1 cellular context compared by ENCODE assay signal in the genomic region with DNA sequence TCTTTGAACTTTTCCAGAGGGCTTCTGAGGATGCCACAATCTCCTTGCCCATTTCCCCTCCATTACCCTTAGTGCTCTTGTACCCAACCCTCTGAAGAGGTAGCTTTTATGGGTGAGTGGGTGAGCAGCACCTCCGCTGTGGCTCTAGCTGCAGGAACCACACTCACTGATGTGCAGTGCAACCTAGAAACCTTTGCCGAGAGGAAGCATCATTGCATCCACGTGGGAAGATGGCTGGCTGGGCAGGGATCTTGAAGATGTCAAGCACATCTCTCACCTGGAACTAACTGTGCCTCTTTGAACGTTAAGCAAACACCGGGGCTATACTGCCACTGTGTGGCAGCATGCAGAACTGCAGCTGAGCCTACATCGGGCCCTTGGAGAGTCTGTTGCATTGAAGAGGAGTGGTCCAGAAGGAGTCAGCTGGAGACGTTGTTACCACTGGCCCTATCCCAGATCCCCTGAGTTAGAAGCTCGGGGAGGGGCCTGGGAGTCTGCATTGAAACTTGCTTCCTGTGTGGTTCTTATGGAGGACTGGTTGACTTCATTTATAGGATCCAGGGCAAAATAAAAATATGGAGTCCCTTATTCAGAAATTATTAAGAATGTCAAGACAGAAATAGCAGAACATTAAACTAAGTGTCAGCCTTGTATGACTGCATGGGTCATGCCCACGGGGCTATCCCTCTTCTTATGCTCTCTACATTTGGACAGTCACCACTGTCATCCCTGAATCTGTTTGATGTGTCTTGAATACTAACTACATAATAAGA.
TF ChIP-seq lines count a peak whose summit lies in the region.

No MANE protein-coding gene starts in this region.

TF ChIP-seq in HepG2, 621 proteins besides CTCF, POLR2A, EP300 and RAD21 (continues in another document):
- TF ChIP-seq SOX6 (IDR thresholded peaks at IDR 0.05) (no peak), SOX6 (CRISPR knock-in tag; IDR thresholded peaks at IDR 0.05) (0 out of 2 replicates have a peak, but pooled peaks have one; percentile 13), ZNF331 (CRISPR knock-in tag; IDR thresholded peaks at IDR 0.05) (peak; percentile 52; the same call in 1 of the 2 replicates), SIX1 (CRISPR knock-in tag; IDR thresholded peaks at IDR 0.05; ENCODE audit: borderline replicate concordance) (no peak), RARG (CRISPR knock-in tag; IDR thresholded peaks at IDR 0.05; ENCODE audit: low read depth) (no peak), ZNF10 (CRISPR knock-in tag; IDR thresholded peaks at IDR 0.05; ENCODE audit: borderline replicate concordance, low read depth) (no peak), ZNF260 (CRISPR knock-in tag; IDR thresholded peaks at IDR 0.05; ENCODE audit: borderline replicate concordance, low read depth) (no peak), KMT2A (CRISPR knock-in tag; IDR thresholded peaks at IDR 0.05) (no peak), GTF2F1 (IDR thresholded peaks at IDR 0.05; ENCODE audit: low read length) (no peak), CBX2 (IDR thresholded peaks at IDR 0.05; ENCODE audit: low read depth, low read length) (no peak), CBX2 (CRISPR knock-in tag; IDR thresholded peaks at IDR 0.05; ENCODE audit: low read depth) (no peak), SP1 (IDR thresholded peaks at IDR 0.05) (no peak), SP1 (CRISPR knock-in tag; IDR thresholded peaks at IDR 0.05) (no peak), CHCHD3 (CRISPR knock-in tag; IDR thresholded peaks at IDR 0.05) (no peak), TSC22D2 (CRISPR knock-in tag; IDR thresholded peaks at IDR 0.05; ENCODE audit: borderline replicate concordance) (0 out of 2 replicates have a peak, but pooled peaks have one; percentile 75), HOXD1 (CRISPR knock-in tag; IDR thresholded peaks at IDR 0.05) (0 out of 2 replicates have a peak, but pooled peaks have one; percentile 40), KAT7 (CRISPR knock-in tag; IDR thresholded peaks at IDR 0.05; ENCODE audit: borderline replicate concordance) (no peak), HNRNPK (IDR thresholded peaks at IDR 0.05; ENCODE audit: low read depth, low read length, poor library complexity, severe bottlenecking) (no peak), ZNF20 (CRISPR knock-in tag; IDR thresholded peaks at IDR 0.05) (no peak), CREB1 (IDR thresholded peaks at IDR 0.05) (no peak), CREB1 (CRISPR knock-in tag; IDR thresholded peaks at IDR 0.05) (no peak), SNAI1 (CRISPR knock-in tag; IDR thresholded peaks at IDR 0.05; ENCODE audit: borderline replicate concordance) (no peak), HDAC2 (CRISPR knock-in tag; IDR thresholded peaks at IDR 0.05) (no peak), ZNF264 (CRISPR knock-in tag; IDR thresholded peaks at IDR 0.05) (peak; percentile 65; the same call in 1 of the 2 replicates), ZFP90 (CRISPR knock-in tag; IDR thresholded peaks at IDR 0.05; ENCODE audit: borderline replicate concordance) (0 out of 2 replicates have a peak, but pooled peaks have one; percentile 17), NCOR1 (IDR thresholded peaks at IDR 0.05; ENCODE audit: borderline replicate concordance, low read length) (no peak), ZNF484 (CRISPR knock-in tag; IDR thresholded peaks at IDR 0.05; ENCODE audit: borderline replicate concordance, low read depth) (no peak), KDM2A (CRISPR knock-in tag; IDR thresholded peaks at IDR 0.05; ENCODE audit: borderline replicate concordance, low read depth) (peak; percentile 82), KLF6 (CRISPR knock-in tag; IDR thresholded peaks at IDR 0.05) (peak; percentile 36; the same call in 1 of the 2 replicates), TBP (CRISPR knock-in tag; IDR thresholded peaks at IDR 0.05) (no peak), ZSCAN12 (CRISPR knock-in tag; IDR thresholded peaks at IDR 0.05) (no peak), TP53 (CRISPR knock-in tag; conservative IDR thresholded peaks at IDR 0.05) (no peak), ARNT (IDR thresholded peaks at IDR 0.05) (no peak), RXRB (CRISPR knock-in tag; IDR thresholded peaks at IDR 0.05; ENCODE audit: borderline replicate concordance) (0 out of 2 replicates have a peak, but pooled peaks have one; percentile 33), TRIM24 (CRISPR knock-in tag; IDR thresholded peaks at IDR 0.05) (no peak), ZNF33B (CRISPR knock-in tag; IDR thresholded peaks at IDR 0.05) (no peak), MAFG (CRISPR knock-in tag; IDR thresholded peaks at IDR 0.05) (no peak), JUND (CRISPR knock-in tag; IDR thresholded peaks at IDR 0.05) (no peak), FOXJ3 (CRISPR knock-in tag; IDR thresholded peaks at IDR 0.05; ENCODE audit: borderline replicate concordance) (0 out of 2 replicates have a peak, but pooled peaks have one; percentile 21), HIVEP1 (CRISPR knock-in tag; IDR thresholded peaks at IDR 0.05) (0 out of 2 replicates have a peak, but pooled peaks have one; percentile 47), REPIN1 (CRISPR knock-in tag; IDR thresholded peaks at IDR 0.05; ENCODE audit: borderline replicate concordance, low read depth) (peak; percentile 38; the same call in 1 of the 2 replicates), SIN3B (IDR thresholded peaks at IDR 0.05; ENCODE audit: low read length) (no peak), JARID2 (CRISPR knock-in tag; IDR thresholded peaks at IDR 0.05; ENCODE audit: insufficient replicate concordance) (peak; percentile 51), FOXK2 (IDR thresholded peaks at IDR 0.05) (no peak), RFXAP (CRISPR knock-in tag; IDR thresholded peaks at IDR 0.05; ENCODE audit: borderline replicate concordance) (0 out of 2 replicates have a peak, but pooled peaks have one; percentile 39), CBX5 (CRISPR knock-in tag; IDR thresholded peaks at IDR 0.05; ENCODE audit: borderline replicate concordance) (peak; percentile 65; the same call in 1 of the 2 replicates), BORCS8-MEF2B (CRISPR knock-in tag; IDR thresholded peaks at IDR 0.05) (0 out of 2 replicates have a peak, but pooled peaks have one; percentile 39), NR2F6 (IDR thresholded peaks at IDR 0.05) (no peak), NR2F6 (CRISPR knock-in tag; IDR thresholded peaks at IDR 0.05) (0 out of 2 replicates have a peak, but pooled peaks have one; percentile 27), PAX8 (CRISPR knock-in tag; IDR thresholded peaks at IDR 0.05; ENCODE audit: borderline replicate concordance) (no peak), MYC (CRISPR knock-in tag; IDR thresholded peaks at IDR 0.05; ENCODE audit: borderline replicate concordance) (peak; percentile 52; the same call in 1 of the 2 replicates)
- TF ChIP-seq, protein P1, sequence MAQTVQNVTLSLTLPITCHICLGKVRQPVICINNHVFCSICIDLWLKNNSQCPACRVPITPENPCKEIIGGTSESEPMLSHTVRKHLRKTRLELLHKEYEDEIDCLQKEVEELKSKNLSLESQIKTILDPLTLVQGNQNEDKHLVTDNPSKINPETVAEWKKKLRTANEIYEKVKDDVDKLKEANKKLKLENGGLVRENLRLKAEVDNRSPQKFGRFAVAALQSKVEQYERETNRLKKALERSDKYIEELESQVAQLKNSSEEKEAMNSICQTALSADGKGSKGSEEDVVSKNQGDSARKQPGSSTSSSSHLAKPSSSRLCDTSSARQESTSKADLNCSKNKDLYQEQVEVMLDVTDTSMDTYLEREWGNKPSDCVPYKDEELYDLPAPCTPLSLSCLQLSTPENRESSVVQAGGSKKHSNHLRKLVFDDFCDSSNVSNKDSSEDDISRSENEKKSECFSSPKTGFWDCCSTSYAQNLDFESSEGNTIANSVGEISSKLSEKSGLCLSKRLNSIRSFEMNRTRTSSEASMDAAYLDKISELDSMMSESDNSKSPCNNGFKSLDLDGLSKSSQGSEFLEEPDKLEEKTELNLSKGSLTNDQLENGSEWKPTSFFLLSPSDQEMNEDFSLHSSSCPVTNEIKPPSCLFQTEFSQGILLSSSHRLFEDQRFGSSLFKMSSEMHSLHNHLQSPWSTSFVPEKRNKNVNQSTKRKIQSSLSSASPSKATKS (CRISPR knock-in tag; IDR thresholded peaks at IDR 0.05) = no peak
- TF ChIP-seq, protein P2, sequence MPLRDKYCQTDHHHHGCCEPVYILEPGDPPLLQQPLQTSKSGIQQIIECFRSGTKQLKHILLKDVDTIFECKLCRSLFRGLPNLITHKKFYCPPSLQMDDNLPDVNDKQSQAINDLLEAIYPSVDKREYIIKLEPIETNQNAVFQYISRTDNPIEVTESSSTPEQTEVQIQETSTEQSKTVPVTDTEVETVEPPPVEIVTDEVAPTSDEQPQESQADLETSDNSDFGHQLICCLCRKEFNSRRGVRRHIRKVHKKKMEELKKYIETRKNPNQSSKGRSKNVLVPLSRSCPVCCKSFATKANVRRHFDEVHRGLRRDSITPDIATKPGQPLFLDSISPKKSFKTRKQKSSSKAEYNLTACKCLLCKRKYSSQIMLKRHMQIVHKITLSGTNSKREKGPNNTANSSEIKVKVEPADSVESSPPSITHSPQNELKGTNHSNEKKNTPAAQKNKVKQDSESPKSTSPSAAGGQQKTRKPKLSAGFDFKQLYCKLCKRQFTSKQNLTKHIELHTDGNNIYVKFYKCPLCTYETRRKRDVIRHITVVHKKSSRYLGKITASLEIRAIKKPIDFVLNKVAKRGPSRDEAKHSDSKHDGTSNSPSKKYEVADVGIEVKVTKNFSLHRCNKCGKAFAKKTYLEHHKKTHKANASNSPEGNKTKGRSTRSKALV (CRISPR knock-in tag; IDR thresholded peaks at IDR 0.05) = no peak
- TF ChIP-seq, protein P3, sequence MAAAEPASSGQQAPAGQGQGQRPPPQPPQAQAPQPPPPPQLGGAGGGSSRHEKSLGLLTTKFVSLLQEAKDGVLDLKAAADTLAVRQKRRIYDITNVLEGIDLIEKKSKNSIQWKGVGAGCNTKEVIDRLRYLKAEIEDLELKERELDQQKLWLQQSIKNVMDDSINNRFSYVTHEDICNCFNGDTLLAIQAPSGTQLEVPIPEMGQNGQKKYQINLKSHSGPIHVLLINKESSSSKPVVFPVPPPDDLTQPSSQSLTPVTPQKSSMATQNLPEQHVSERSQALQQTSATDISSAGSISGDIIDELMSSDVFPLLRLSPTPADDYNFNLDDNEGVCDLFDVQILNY (CRISPR knock-in tag; conservative IDR thresholded peaks at IDR 0.05) = no peak
- TF ChIP-seq, protein P4, sequence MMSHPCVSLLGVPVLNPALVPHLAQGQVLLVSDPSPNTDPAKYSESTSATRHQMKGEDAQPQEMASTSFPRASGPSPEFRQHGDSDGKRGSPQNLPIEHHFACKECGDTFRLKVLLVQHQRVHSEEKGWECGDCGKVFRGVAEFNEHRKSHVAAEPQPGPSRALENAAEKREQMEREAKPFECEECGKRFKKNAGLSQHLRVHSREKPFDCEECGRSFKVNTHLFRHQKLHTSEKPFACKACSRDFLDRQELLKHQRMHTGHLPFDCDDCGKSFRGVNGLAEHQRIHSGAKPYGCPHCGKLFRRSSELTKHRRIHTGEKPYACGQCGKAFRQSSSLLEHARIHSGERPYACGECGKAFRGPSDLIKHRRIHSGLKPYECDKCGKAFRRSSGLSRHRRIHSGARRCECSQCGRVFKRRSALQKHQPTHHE (CRISPR knock-in tag; IDR thresholded peaks at IDR 0.05; ENCODE audit: borderline replicate concordance) = no peak
- TF ChIP-seq, protein P5, sequence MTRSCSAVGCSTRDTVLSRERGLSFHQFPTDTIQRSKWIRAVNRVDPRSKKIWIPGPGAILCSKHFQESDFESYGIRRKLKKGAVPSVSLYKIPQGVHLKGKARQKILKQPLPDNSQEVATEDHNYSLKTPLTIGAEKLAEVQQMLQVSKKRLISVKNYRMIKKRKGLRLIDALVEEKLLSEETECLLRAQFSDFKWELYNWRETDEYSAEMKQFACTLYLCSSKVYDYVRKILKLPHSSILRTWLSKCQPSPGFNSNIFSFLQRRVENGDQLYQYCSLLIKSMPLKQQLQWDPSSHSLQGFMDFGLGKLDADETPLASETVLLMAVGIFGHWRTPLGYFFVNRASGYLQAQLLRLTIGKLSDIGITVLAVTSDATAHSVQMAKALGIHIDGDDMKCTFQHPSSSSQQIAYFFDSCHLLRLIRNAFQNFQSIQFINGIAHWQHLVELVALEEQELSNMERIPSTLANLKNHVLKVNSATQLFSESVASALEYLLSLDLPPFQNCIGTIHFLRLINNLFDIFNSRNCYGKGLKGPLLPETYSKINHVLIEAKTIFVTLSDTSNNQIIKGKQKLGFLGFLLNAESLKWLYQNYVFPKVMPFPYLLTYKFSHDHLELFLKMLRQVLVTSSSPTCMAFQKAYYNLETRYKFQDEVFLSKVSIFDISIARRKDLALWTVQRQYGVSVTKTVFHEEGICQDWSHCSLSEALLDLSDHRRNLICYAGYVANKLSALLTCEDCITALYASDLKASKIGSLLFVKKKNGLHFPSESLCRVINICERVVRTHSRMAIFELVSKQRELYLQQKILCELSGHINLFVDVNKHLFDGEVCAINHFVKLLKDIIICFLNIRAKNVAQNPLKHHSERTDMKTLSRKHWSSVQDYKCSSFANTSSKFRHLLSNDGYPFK (CRISPR knock-in tag; IDR thresholded peaks at IDR 0.05; ENCODE audit: borderline replicate concordance) = 0 out of 2 replicates have a peak, but pooled peaks have one; percentile 37
- TF ChIP-seq, protein P6, sequence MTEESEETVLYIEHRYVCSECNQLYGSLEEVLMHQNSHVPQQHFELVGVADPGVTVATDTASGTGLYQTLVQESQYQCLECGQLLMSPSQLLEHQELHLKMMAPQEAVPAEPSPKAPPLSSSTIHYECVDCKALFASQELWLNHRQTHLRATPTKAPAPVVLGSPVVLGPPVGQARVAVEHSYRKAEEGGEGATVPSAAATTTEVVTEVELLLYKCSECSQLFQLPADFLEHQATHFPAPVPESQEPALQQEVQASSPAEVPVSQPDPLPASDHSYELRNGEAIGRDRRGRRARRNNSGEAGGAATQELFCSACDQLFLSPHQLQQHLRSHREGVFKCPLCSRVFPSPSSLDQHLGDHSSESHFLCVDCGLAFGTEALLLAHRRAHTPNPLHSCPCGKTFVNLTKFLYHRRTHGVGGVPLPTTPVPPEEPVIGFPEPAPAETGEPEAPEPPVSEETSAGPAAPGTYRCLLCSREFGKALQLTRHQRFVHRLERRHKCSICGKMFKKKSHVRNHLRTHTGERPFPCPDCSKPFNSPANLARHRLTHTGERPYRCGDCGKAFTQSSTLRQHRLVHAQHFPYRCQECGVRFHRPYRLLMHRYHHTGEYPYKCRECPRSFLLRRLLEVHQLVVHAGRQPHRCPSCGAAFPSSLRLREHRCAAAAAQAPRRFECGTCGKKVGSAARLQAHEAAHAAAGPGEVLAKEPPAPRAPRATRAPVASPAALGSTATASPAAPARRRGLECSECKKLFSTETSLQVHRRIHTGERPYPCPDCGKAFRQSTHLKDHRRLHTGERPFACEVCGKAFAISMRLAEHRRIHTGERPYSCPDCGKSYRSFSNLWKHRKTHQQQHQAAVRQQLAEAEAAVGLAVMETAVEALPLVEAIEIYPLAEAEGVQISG (CRISPR knock-in tag; IDR thresholded peaks at IDR 0.05) = no peak; the same call in 1 of the 2 replicates
